9 cellular contexts compared by ENCODE assay signal in the genomic region with DNA sequence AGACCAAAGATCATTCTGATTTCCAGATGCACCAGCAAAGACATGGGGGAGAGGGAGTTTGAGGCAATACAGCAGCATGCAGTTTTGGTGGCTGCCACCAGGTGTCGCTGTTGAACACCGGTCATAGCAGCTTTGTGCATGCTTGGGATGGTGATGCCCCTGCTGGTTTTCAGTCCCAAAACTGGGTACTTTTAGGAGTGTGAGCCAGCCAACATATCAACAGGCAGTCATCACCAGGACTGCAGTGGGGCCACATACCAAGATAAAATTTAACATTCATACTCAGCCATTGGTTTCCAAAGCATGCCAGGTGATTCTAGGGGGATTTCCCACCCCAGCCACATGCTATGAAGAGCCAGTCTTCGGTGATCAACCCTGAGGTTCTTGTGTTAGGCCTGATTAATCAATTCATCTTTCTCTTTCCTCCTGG.
DNase-seq lines count a peak whose midpoint lies in the region; ATAC-seq, FAIRE-seq and TF ChIP-seq lines count a peak whose summit lies in the region.
"Had no signal": no experiment of that assay in that cellular context is flagged by ENCODE, and none has a peak within 500 bp of the region (broad histone marks: within the 10 kb centered on the region; RNA-seq: fewer than 3 reads in every experiment).

No MANE protein-coding gene starts in this region.

- DNase-seq in breast epithelium (ENCODE audit: low spot score in 2 of 2) (no peak), smooth muscle cell (lab: John Stamatoyannopoulos, UW; ENCODE audit: unreplicated experiment) (no peak), GM12892 (ENCODE audit: insufficient read length) (no peak), amniotic stem cell (lab: John Stamatoyannopoulos, UW) (no peak)

- H3K36me3 ChIP-seq in OCI-LY3 (replicated peaks; ENCODE audit: low read depth, low read length), result peaks cover 3% of the 10 kb centered on the region
- H3K36me3 ChIP-seq in breast epithelium, result no peaks in the 10 kb centered on the region
- no peaks in the 10 kb centered on the region for H3K36me3 ChIP-seq in smooth muscle cell (ENCODE audit: low read depth)

- H3K27ac ChIP-seq in OCI-LY3 (ENCODE audit: low read length) (peak overlapping the region; percentile 58; the same call in 1 of the 2 replicates), breast epithelium (no peak overlapping the region), smooth muscle cell (ENCODE audit: low read depth) (no peak overlapping the region)

- H3K9me3 ChIP-seq in OCI-LY3 (ENCODE audit: insufficient read depth, low read length) (peaks cover 24% of the 10 kb centered on the region), breast epithelium (peaks cover 29 to 38% of the 10 kb centered on the region in 2 donors), smooth muscle cell (replicated peaks; ENCODE audit: low read depth) (no peaks in the 10 kb centered on the region)

- H4K20me1 ChIP-seq in OCI-LY3 (ENCODE audit: insufficient read depth, low read length), result no peaks in the 10 kb centered on the region
- no peaks in the 10 kb centered on the region for H4K20me1 ChIP-seq in smooth muscle cell (ENCODE audit: low read depth)

- peak; percentile 96 for TF ChIP-seq CTCF in GM12873 (IDR thresholded peaks at IDR 0.05; ENCODE audit: insufficient read depth, low read depth, low read length, missing control alignments)
- peak; percentile 85 for TF ChIP-seq CTCF in OCI-LY3 (IDR thresholded peaks at IDR 0.05; ENCODE audit: low read depth, low read length)
- peak in 2 of 3 donors; percentile 16 to 32 for TF ChIP-seq CTCF in breast epithelium (IDR thresholded peaks at IDR 0.05)
- TF ChIP-seq CTCF in smooth muscle cell (IDR thresholded peaks at IDR 0.05; ENCODE audit: borderline replicate concordance, insufficient read depth, poor library complexity, severe bottlenecking), result peak; percentile 72

- H3F3A ChIP-seq in smooth muscle cell (ENCODE audit: low read depth), result no peaks in the 10 kb centered on the region

- 61% methylated on average over 3 of the region's 3 CpGs for WGBS in smooth muscle cell (ENCODE audit: low lambda C conversion rate)

- FAIRE-seq in GM12892 (lab: Jason Lieb, UNC), result no peak

- H3K4me2 ChIP-seq in OCI-LY3 (ENCODE audit: low read length) (no peak overlapping the region), smooth muscle cell (no peak overlapping the region)

- H3K4me3 ChIP-seq in OCI-LY3 (ENCODE audit: low read length) (no peak overlapping the region), breast epithelium (no peak overlapping the region), smooth muscle cell (no peak overlapping the region)

- intact Hi-C loops in breast epithelium (cut with DNase I; ENCODE audit: low total_unique reads), result no loop called here

- TF ChIP-seq POLR2A in breast epithelium (IDR thresholded peaks at IDR 0.05), result no peak
- TF ChIP-seq POLR2A in GM12892 (IDR thresholded peaks at IDR 0.05; ENCODE audit: low read depth, low read length), result no peak

- H3K9ac ChIP-seq in OCI-LY3 (ENCODE audit: low read length) (no peak overlapping the region), smooth muscle cell (ENCODE audit: low read depth) (no peak overlapping the region)

- no peak overlapping the region; the same call in 1 of the 2 replicates for H2AFZ ChIP-seq in OCI-LY3 (ENCODE audit: low read depth, low read length)
- H2AFZ ChIP-seq in smooth muscle cell (ENCODE audit: low read depth), result no peak overlapping the region

- H3K4me1 ChIP-seq in OCI-LY3 (ENCODE audit: low read length) (peaks cover 23% of the 10 kb centered on the region; the same call in 1 of the 2 replicates), breast epithelium (no peaks in the 10 kb centered on the region), smooth muscle cell (ENCODE audit: low read depth) (no peaks in the 10 kb centered on the region)

- 0 out of 2 replicates have a peak, but pooled peaks cover 3% of the 10 kb centered on the region for H3K27me3 ChIP-seq in OCI-LY3 (ENCODE audit: low read depth, low read length)
- H3K27me3 ChIP-seq in breast epithelium, result no peaks in the 10 kb centered on the region
- H3K27me3 ChIP-seq in smooth muscle cell (ENCODE audit: low read depth), result no peaks in the 10 kb centered on the region

- no peaks in the 10 kb centered on the region for H3K79me2 ChIP-seq in OCI-LY3 (ENCODE audit: low read length)
- H3K79me2 ChIP-seq in smooth muscle cell (ENCODE audit: low read depth), result no peaks in the 10 kb centered on the region

- ATAC-seq in HG03571 (IDR thresholded peaks at IDR 0.05; ENCODE audit: unreplicated experiment) (no peak), HG03520 (IDR thresholded peaks at IDR 0.05; ENCODE audit: unreplicated experiment) (no peak)
- ATAC-seq: T-helper 17 cell had no signal

Comparison
In these comparisons a context has a peak if more than half of its experiments do, and no peak if none do; other contexts are left out.
1. CTCF ChIP-seq: peak in every context shown above with its lines; median percentile 96 in GM12873; 85 in OCI-LY3; 72 in smooth muscle cell; 24 in breast epithelium.